Comparison of ENCODE assay signal across 8 cellular contexts in the genomic region with DNA sequence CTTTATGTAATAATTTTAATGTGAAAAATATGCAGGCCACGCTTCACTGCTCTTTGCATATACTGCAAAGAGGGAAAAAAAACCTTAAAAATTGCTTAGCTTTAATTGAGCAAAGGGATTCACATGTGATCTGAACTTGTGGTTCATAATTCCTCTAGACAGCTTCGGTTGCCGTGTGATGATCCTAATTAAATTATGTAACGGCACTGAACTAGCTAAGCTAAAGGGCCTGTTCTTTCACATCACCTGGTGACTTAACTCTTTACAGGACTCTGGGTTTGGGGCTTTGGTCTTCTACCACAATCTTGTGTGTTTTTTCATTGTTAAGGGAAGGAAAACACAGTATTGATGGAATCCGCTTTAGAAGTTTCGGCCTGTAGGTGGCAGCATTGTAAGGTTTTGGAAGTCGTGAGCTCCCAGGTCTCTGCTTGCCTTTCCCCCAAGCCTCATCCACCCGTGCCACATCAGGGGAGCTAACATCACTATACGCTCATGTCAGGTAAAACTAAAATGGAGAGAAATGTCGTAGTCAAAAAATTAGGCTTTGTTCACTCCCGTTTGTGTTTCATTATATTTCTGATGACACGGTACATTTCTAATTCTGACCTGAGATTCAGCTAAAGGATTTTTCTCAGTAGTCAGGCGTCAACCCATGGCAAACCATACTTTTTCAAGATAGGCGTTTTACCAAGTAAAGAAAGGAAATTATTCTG.
DNase-seq lines count a peak whose midpoint lies in the region; ATAC-seq and TF ChIP-seq lines count a peak whose summit lies in the region.

No MANE protein-coding gene starts in this region.

- no peak for TF ChIP-seq POLR2A in body of pancreas (IDR thresholded peaks at IDR 0.05)
- TF ChIP-seq POLR2A in spleen (IDR thresholded peaks at IDR 0.05) = no peak

- ATAC-seq in GM21515 (IDR thresholded peaks at IDR 0.05; ENCODE audit: unreplicated experiment) (peak; percentile 74), SK-N-SH treated with all-trans-retinoic acid at 6 μM for 48 hours (peak; percentile 94), body of pancreas (peak; percentile 90), HG03039 (IDR thresholded peaks at IDR 0.05; ENCODE audit: unreplicated experiment) (no peak)

- no peaks in the 10 kb centered on the region for H3K4me1 Mint-ChIP-seq in Caco-2 (ENCODE audit: low read depth, unreplicated experiment)

- CTCF ChIA-PET in Caco-2 (lab: Charles Lee) = interaction anchor here (0.6 to 1.4 kb wide), 12 partner anchors 9 to 463 kb away, joined by 3 to 6 read pairs (median 3); no protein-coding TSS in a partner anchor

- 18 to 19% methylated on average over 14 of the region's 14 CpGs for WGBS in body of pancreas, 2 donors
- 26 to 36% (median 32%) methylated on average over 14 of the region's 14 CpGs for WGBS in spleen, 5 donors

- H3K9me3 ChIP-seq in Caco-2 (no peaks in the 10 kb centered on the region), body of pancreas (no peaks in the 10 kb centered on the region), spleen (no peaks in the 10 kb centered on the region)

- no TSS peak for BruUV-seq in Caco-2 (replicated peaks; lab: Mats Ljungman, UMichigan)

- TF ChIP-seq CTCF in Caco-2 (IDR thresholded peaks at IDR 0.05; ENCODE audit: insufficient read depth in 1 of 2, low read depth in 1 of 2, low read length in 1 of 2, severe bottlenecking in 1 of 2, unreplicated experiment in 1 of 2) (peak; percentile 68 to 76), body of pancreas (IDR thresholded peaks at IDR 0.05) (peak; percentile 27 to 70 (median 66)), spleen (IDR thresholded peaks at IDR 0.05 in 8 of 11, conservative IDR thresholded peaks at IDR 0.05 in 3 of 11) (peak in 10 of 11 experiments; percentile 15 to 75 (median 59))

- H3K4me1 ChIP-seq in Caco-2 (no peaks in the 10 kb centered on the region), body of pancreas (peaks cover 7% of the 10 kb centered on the region), spleen (peaks cover 0 to 5% (median 0%) of the 10 kb centered on the region in 6 donors)

- H3K36me3 ChIP-seq in Caco-2 (ENCODE audit: control insufficient read depth, insufficient read depth, low read length) (no peaks in the 10 kb centered on the region), body of pancreas (replicated peaks in 1 of 2; ENCODE audit: insufficient read depth in 1 of 2, low read depth in 2 of 2) (no peaks in the 10 kb centered on the region), spleen (no peaks in the 10 kb centered on the region)

- H3K4me3 ChIP-seq in Caco-2 (ENCODE audit: low read depth, low read length) (no peak overlapping the region), body of pancreas (no peak overlapping the region), spleen (no peak overlapping the region)

- H3K27ac Mint-ChIP-seq in Caco-2 (ENCODE audit: unreplicated experiment) = no peak overlapping the region

- POLR2A ChIA-PET in Caco-2 (lab: Charles Lee) = no interaction called here

- H3K36me3 Mint-ChIP-seq in Caco-2 (ENCODE audit: insufficient read depth, unreplicated experiment) = no peaks in the 10 kb centered on the region

- H3K27me3 ChIP-seq in Caco-2 (replicated peaks; ENCODE audit: control insufficient read depth, insufficient read depth, low read length) = no peaks in the 10 kb centered on the region
- H3K27me3 ChIP-seq in body of pancreas = no peaks in the 10 kb centered on the region
- H3K27me3 ChIP-seq in spleen (replicated peaks in 1 of 7) = peaks cover 0 to 9% (median 0%) of the 10 kb centered on the region in 7 donors

- no peaks in the 10 kb centered on the region for H3K27me3 Mint-ChIP-seq in Caco-2 (ENCODE audit: insufficient read depth, unreplicated experiment)

- no peaks in the 10 kb centered on the region for H3K9me3 Mint-ChIP-seq in Caco-2 (ENCODE audit: unreplicated experiment)

- peak; percentile 64 for DNase-seq in Caco-2
- DNase-seq in NCI-H1048 (lab: John Stamatoyannopoulos, UW) = peak; percentile 57
- peak; percentile 75 to 80 (median 78) for DNase-seq in body of pancreas
- DNase-seq in iPS-NIHi7 (ENCODE audit: extremely low spot score) = peak; percentile 74
- no peak for DNase-seq in spleen

- no peak overlapping the region for H3K27ac ChIP-seq in body of pancreas
- H3K27ac ChIP-seq in spleen = peak overlapping the region in 6 of 8 donors; percentile 1 to 67 (median 49)

- intact Hi-C loops in Caco-2 (cut with micrococcal nuclease; ENCODE audit: unreplicated experiment) (loop anchor here (5.0 to 10.0 kb wide), 3 partner anchors 161 to 753 kb away; partner anchors contain the start of gene DPH6), body of pancreas (cut with DNase I) (no loop called here), spleen (cut with DNase I; ENCODE audit: low total_unique reads) (no loop called here)

- H3K4me3 Mint-ChIP-seq in Caco-2 (ENCODE audit: unreplicated experiment) = peak overlapping the region; percentile 16

TF ChIP-seq in SK-N-SH treated with all-trans-retinoic acid at 6 μM for 48 hours, 23 proteins besides CTCF, POLR2A, EP300 and RAD21:
- no peak for TF ChIP-seq ZC3H10 (CRISPR knock-in tag; IDR thresholded peaks at IDR 0.05)
- TF ChIP-seq RARB (CRISPR knock-in tag; IDR thresholded peaks at IDR 0.05) = no peak
- no peak for TF ChIP-seq ZFP30 (CRISPR knock-in tag; IDR thresholded peaks at IDR 0.05)
- no peak for TF ChIP-seq CSDC2 (CRISPR knock-in tag; IDR thresholded peaks at IDR 0.05)
- no peak for TF ChIP-seq ZNF8 (CRISPR knock-in tag; IDR thresholded peaks at IDR 0.05)
- TF ChIP-seq PPARA (CRISPR knock-in tag; IDR thresholded peaks at IDR 0.05; ENCODE audit: borderline replicate concordance) = no peak
- no peak for TF ChIP-seq SNAI2 (CRISPR knock-in tag; IDR thresholded peaks at IDR 0.05)

Comparison
In these comparisons a context has a peak if more than half of its experiments do, and no peak if none do; other contexts are left out.
1. H3K27ac ChIP-seq: peak in spleen (6 of 8); none in body of pancreas (0 of 4).
2. Peak in every context shown above with its lines, with median percentiles within 50 percentile points of each other: CTCF ChIP-seq.